Comparison of ENCODE assay signal across 1 cellular context in genomic region chr19:14082675-14082960, GRCh38.
TF ChIP-seq lines count a peak whose summit lies in the region.

No MANE protein-coding gene starts in this region.

TF ChIP-seq in endothelial cell of umbilical vein, 7 proteins besides CTCF, POLR2A, EP300 and RAD21:
- TF ChIP-seq FOS (IDR thresholded peaks at IDR 0.05; ENCODE audit: borderline replicate concordance, insufficient read depth, low read length): no peak
- no peak for TF ChIP-seq GATA2 (IDR thresholded peaks at IDR 0.05; ENCODE audit: insufficient read depth, insufficient read length, low read depth, low read length)
- TF ChIP-seq EZH2 (IDR thresholded peaks at IDR 0.05; ENCODE audit: borderline replicate concordance, low read depth, low read length, severe bottlenecking): no peak
- no peak for TF ChIP-seq JUN (IDR thresholded peaks at IDR 0.05; ENCODE audit: borderline replicate concordance, insufficient read depth, insufficient read length, low read depth)
- no peak for TF ChIP-seq POLR2AphosphoS5 (IDR thresholded peaks at IDR 0.05; ENCODE audit: insufficient read depth, low read depth, low read length)
- no peak for TF ChIP-seq MYC (IDR thresholded peaks at IDR 0.05; ENCODE audit: low read depth, low read length)
- TF ChIP-seq MAX (IDR thresholded peaks at IDR 0.05; ENCODE audit: insufficient read depth, insufficient read length): no peak
TF ChIP-seq in endothelial cell of umbilical vein: peak in this region for 0.
